In genomic region chr17:38848939-38849563, GRCh38 we compare ENCODE assay signal across 18 cellular contexts. TPM values are rescaled to one million over a fixed set of nuclear protein-coding genes. Genes with fewer than 3 reads are reported as not detected.
DNase-seq lines count a peak whose midpoint lies in the region; ATAC-seq, FAIRE-seq and TF ChIP-seq lines count a peak whose summit lies in the region.
"Had no signal": no experiment of that assay in that cellular context is flagged by ENCODE, and none has a peak within 500 bp of the region (broad histone marks: within the 10 kb centered on the region; RNA-seq: fewer than 3 reads in every experiment).

No MANE protein-coding gene starts in this region.

- H3K4me1 Mint-ChIP-seq in activated CD4-positive, alpha-beta memory T cell treated with anti-CD3 and anti-CD28 coated beads for 36 hours (ENCODE audit: low read depth) = peaks cover 30% of the 10 kb centered on the region
- peaks cover 41% of the 10 kb centered on the region for H3K4me1 Mint-ChIP-seq in activated CD4-positive, alpha-beta memory T cell treated with anti-CD3 and anti-CD28 coated beads, Interleukin-2, amount 10 ng/mL, durations not matched to agents 7 days and 5 days
- peaks cover 36% of the 10 kb centered on the region for H3K4me1 Mint-ChIP-seq in endothelial cell (ENCODE audit: unreplicated experiment)

- POLR2A ChIA-PET in activated CD4-positive, alpha-beta memory T cell treated with anti-CD3 and anti-CD28 coated beads for 36 hours (lab: Charles Lee) = interaction anchor here (0.9 to 8.6 kb wide), 6 partner anchors 9 to 49 kb away, joined by 3 to 97 read pairs (median 3); partner anchors contain the start of genes CWC25 and LASP1
- POLR2A ChIA-PET in activated CD4-positive, alpha-beta memory T cell treated with anti-CD3 and anti-CD28 coated beads, Interleukin-2, amount 10 ng/mL, durations not matched to agents 7 days and 5 days (lab: Charles Lee) = interaction anchor here (7.9 to 8.2 kb wide), 2 partner anchors 22 to 24 kb away, joined by 85 to 201 read pairs; partner anchors contain the start of genes CWC25 and LASP1

- H3K9me3 ChIP-seq in RWPE2 (ENCODE audit: severe bottlenecking) = no peaks in the 10 kb centered on the region
- H3K9me3 ChIP-seq: heart left ventricle, vagina had no signal

- no peak for FAIRE-seq in GM12892 (lab: Jason Lieb, UNC)

- intact Hi-C loops in activated CD4-positive, alpha-beta memory T cell treated with anti-CD3 and anti-CD28 coated beads for 36 hours (cut with micrococcal nuclease) = no loop called here

- peaks cover 10% of the 10 kb centered on the region for H3K4me1 ChIP-seq in RWPE2 (ENCODE audit: insufficient read depth, poor library complexity, severe bottlenecking)

- peak overlapping the region; percentile 83 for H3K27ac ChIP-seq in RWPE2 (ENCODE audit: poor library complexity, severe bottlenecking)
- H3K27ac ChIP-seq: heart left ventricle, vagina had no signal

- no peaks in the 10 kb centered on the region for H3K9me3 Mint-ChIP-seq in activated CD4-positive, alpha-beta memory T cell treated with anti-CD3 and anti-CD28 coated beads for 36 hours
- H3K9me3 Mint-ChIP-seq in activated CD4-positive, alpha-beta memory T cell treated with anti-CD3 and anti-CD28 coated beads, Interleukin-2, amount 10 ng/mL, durations not matched to agents 7 days and 5 days = no peaks in the 10 kb centered on the region
- H3K9me3 Mint-ChIP-seq in endothelial cell (ENCODE audit: unreplicated experiment) = no peaks in the 10 kb centered on the region

- H3K27me3 ChIP-seq in RWPE2 (ENCODE audit: insufficient read depth, poor library complexity, severe bottlenecking) = no peaks in the 10 kb centered on the region
- H3K27me3 ChIP-seq: heart left ventricle, vagina had no signal

- ATAC-seq in RWPE2 (ENCODE audit: low read depth) = no peak
- ATAC-seq in GM18870 (IDR thresholded peaks at IDR 0.05; ENCODE audit: unreplicated experiment) = no peak
- ATAC-seq in GM21786 (IDR thresholded peaks at IDR 0.05; ENCODE audit: unreplicated experiment) = no peak
- ATAC-seq: heart left ventricle, left ventricle myocardium superior had no signal

- no peak for DNase-seq in activated CD4-positive, alpha-beta memory T cell treated with anti-CD3 and anti-CD28 coated beads for 36 hours
- no peak for DNase-seq in activated CD4-positive, alpha-beta memory T cell treated with anti-CD3 and anti-CD28 coated beads, Interleukin-2, amount 10 ng/mL, durations not matched to agents 7 days and 5 days
- DNase-seq in GM12892 (ENCODE audit: insufficient read length) (no peak), RWPE2 (ENCODE audit: low spot score) (no peak), endothelial cell (ENCODE audit: low spot score) (no peak), NCI-H1105 treated with DMSO at 0.1 percent for 48 hours (lab: John Stamatoyannopoulos, UW) (no peak)
- DNase-seq: activated effector memory CD4-positive, alpha-beta T cell treated with anti-CD3 and anti-CD28 coated beads, Interleukin-2, amount 50 U/mL, for 16 hours; GDM1; heart left ventricle; left ventricle myocardium superior; MV-4-11; NCI-H2081; NCI-H446 treated with DMSO at 0.1 percent for 48 hours; stimulated activated CD4-positive, alpha-beta T cell treated with anti-CD3 and anti-CD28 coated beads, Interleukin-4, amount 100 ng/mL, for 24 hours had no signal

- H3K36me3 Mint-ChIP-seq in activated CD4-positive, alpha-beta memory T cell treated with anti-CD3 and anti-CD28 coated beads for 36 hours = peaks cover 60% of the 10 kb centered on the region
- H3K36me3 Mint-ChIP-seq in activated CD4-positive, alpha-beta memory T cell treated with anti-CD3 and anti-CD28 coated beads, Interleukin-2, amount 10 ng/mL, durations not matched to agents 7 days and 5 days (ENCODE audit: low read depth) = peaks cover 64% of the 10 kb centered on the region
- peaks cover 50% of the 10 kb centered on the region for H3K36me3 Mint-ChIP-seq in endothelial cell (ENCODE audit: low read depth, unreplicated experiment)

- H3K27ac Mint-ChIP-seq in activated CD4-positive, alpha-beta memory T cell treated with anti-CD3 and anti-CD28 coated beads for 36 hours = peak overlapping the region; percentile 42
- H3K27ac Mint-ChIP-seq in activated CD4-positive, alpha-beta memory T cell treated with anti-CD3 and anti-CD28 coated beads, Interleukin-2, amount 10 ng/mL, durations not matched to agents 7 days and 5 days = no peak overlapping the region
- H3K27ac Mint-ChIP-seq in endothelial cell (ENCODE audit: unreplicated experiment) = peak overlapping the region; percentile 42

- TF ChIP-seq CTCF in RWPE2 (IDR thresholded peaks at IDR 0.05; ENCODE audit: poor library complexity, severe bottlenecking) (no peak), endothelial cell (IDR thresholded peaks at IDR 0.05; ENCODE audit: unreplicated experiment) (no peak)

- H3K36me3 ChIP-seq in RWPE2 (ENCODE audit: low read depth) = peaks cover 77% of the 10 kb centered on the region

- CTCF ChIA-PET in activated CD4-positive, alpha-beta memory T cell treated with anti-CD3 and anti-CD28 coated beads for 36 hours (lab: Charles Lee) = no interaction called here
- CTCF ChIA-PET in activated CD4-positive, alpha-beta memory T cell treated with anti-CD3 and anti-CD28 coated beads, Interleukin-2, amount 10 ng/mL, durations not matched to agents 7 days and 5 days (lab: Charles Lee) = interaction anchor here (1.1 kb wide), 1 partner anchor 304 kb away, joined by 3 read pairs; no protein-coding TSS in a partner anchor

- no peak overlapping the region for H3K4me3 Mint-ChIP-seq in activated CD4-positive, alpha-beta memory T cell treated with anti-CD3 and anti-CD28 coated beads for 36 hours
- no peak overlapping the region for H3K4me3 Mint-ChIP-seq in activated CD4-positive, alpha-beta memory T cell treated with anti-CD3 and anti-CD28 coated beads, Interleukin-2, amount 10 ng/mL, durations not matched to agents 7 days and 5 days
- peak overlapping the region; percentile 12 for H3K4me3 Mint-ChIP-seq in endothelial cell (ENCODE audit: unreplicated experiment)

- H3K27me3 Mint-ChIP-seq in activated CD4-positive, alpha-beta memory T cell treated with anti-CD3 and anti-CD28 coated beads for 36 hours = no peaks in the 10 kb centered on the region
- H3K27me3 Mint-ChIP-seq in activated CD4-positive, alpha-beta memory T cell treated with anti-CD3 and anti-CD28 coated beads, Interleukin-2, amount 10 ng/mL, durations not matched to agents 7 days and 5 days = no peaks in the 10 kb centered on the region
- H3K27me3 Mint-ChIP-seq in endothelial cell (ENCODE audit: unreplicated experiment) = peaks cover 20% of the 10 kb centered on the region

- peak; percentile 13; the same call in 1 of the 2 replicates for TF ChIP-seq POLR2A in GM12892 (IDR thresholded peaks at IDR 0.05; ENCODE audit: low read depth, low read length)

- no peak overlapping the region for H3K4me3 ChIP-seq in RWPE2 (ENCODE audit: severe bottlenecking)
- H3K4me3 ChIP-seq: heart left ventricle, smooth muscle cell, vagina had no signal

RNA-seq across cellular contexts. Expression of gene RPL23, which starts 4.5 kb away (rescaled TPM):
- total RNA-seq in activated CD4-positive, alpha-beta memory T cell treated with anti-CD3 and anti-CD28 coated beads for 36 hours = 1,000 to 10,000 TPM; 1,774 to 1,791 TPM
- 100 to 1,000 TPM; 933 to 960 TPM for total RNA-seq in activated CD4-positive, alpha-beta memory T cell treated with anti-CD3 and anti-CD28 coated beads, Interleukin-2, amount 10 ng/mL, durations not matched to agents 7 days and 5 days
- polyA plus RNA-seq in GM12892 (2012; ENCODE audit: missing spikeins) = 4,815 TPM
- 2,464 TPM for total RNA-seq in endothelial cell (ENCODE audit: unreplicated experiment)

RNA-seq across cellular contexts. Expression of gene LASP1, which starts 20.8 kb away (rescaled TPM):
- 100 to 1,000 TPM; 134 to 139 TPM for total RNA-seq in activated CD4-positive, alpha-beta memory T cell treated with anti-CD3 and anti-CD28 coated beads for 36 hours
- 100 to 1,000 TPM; 193 to 196 TPM for total RNA-seq in activated CD4-positive, alpha-beta memory T cell treated with anti-CD3 and anti-CD28 coated beads, Interleukin-2, amount 10 ng/mL, durations not matched to agents 7 days and 5 days
- 48.4 TPM for polyA plus RNA-seq in GM12892 (2012; ENCODE audit: missing spikeins)
- total RNA-seq in endothelial cell (ENCODE audit: unreplicated experiment) = 146 TPM

RNA-seq across cellular contexts. Expression of gene CWC25, which starts 23.9 kb away (rescaled TPM):
- 10 to 100 TPM; 21.1 to 21.5 TPM for total RNA-seq in activated CD4-positive, alpha-beta memory T cell treated with anti-CD3 and anti-CD28 coated beads for 36 hours
- total RNA-seq in activated CD4-positive, alpha-beta memory T cell treated with anti-CD3 and anti-CD28 coated beads, Interleukin-2, amount 10 ng/mL, durations not matched to agents 7 days and 5 days = 10 to 100 TPM; 29.0 to 30.1 TPM
- 21.9 TPM for polyA plus RNA-seq in GM12892 (2012; ENCODE audit: missing spikeins)
- 18.1 TPM for total RNA-seq in endothelial cell (ENCODE audit: unreplicated experiment)

RNA-seq across cellular contexts. Expression of gene PIP4K2B, which starts 49.7 kb away (rescaled TPM):
- total RNA-seq in activated CD4-positive, alpha-beta memory T cell treated with anti-CD3 and anti-CD28 coated beads for 36 hours = 10 to 100 TPM; 37.8 to 37.9 TPM
- 10 to 100 TPM; 42.0 to 45.7 TPM for total RNA-seq in activated CD4-positive, alpha-beta memory T cell treated with anti-CD3 and anti-CD28 coated beads, Interleukin-2, amount 10 ng/mL, durations not matched to agents 7 days and 5 days
- 15.6 TPM for polyA plus RNA-seq in GM12892 (2012; ENCODE audit: missing spikeins)
- total RNA-seq in endothelial cell (ENCODE audit: unreplicated experiment) = 91.7 TPM
